Comparison of ENCODE assay signal across 16 cellular contexts in the genomic region with DNA sequence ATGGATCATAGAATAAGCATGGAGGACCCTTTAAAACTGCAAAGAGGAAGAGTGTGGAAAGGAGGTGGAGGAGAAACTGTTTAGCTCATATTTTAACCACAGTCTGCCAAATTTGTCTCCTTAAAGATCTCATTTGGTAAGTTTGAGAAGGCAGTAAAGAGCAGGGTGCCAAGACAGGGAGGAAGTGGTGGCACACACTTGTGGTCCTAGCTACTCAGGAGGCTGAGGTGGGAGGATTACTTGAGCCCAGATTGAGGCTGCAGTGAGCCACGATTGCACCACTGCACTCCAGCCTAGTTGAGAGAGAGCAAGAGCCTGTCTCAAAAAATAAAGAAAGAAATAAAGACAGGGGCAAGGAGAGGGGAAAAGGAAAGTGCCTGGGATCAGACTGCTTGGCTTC. TPM values are rescaled to one million over a fixed set of nuclear protein-coding genes. Genes with fewer than 3 reads are reported as not detected.
"Had no signal": no experiment of that assay in that cellular context is flagged by ENCODE, and none has a peak within 500 bp of the region (broad histone marks: within the 10 kb centered on the region; RNA-seq: fewer than 3 reads in every experiment).

No MANE protein-coding gene starts in this region.

- H2AFZ ChIP-seq: neural progenitor cell had no signal

- H3K4me2 ChIP-seq: neural progenitor cell had no signal

- H3K36me3 Mint-ChIP-seq: activated naive CD4-positive, alpha-beta T cell treated with anti-CD3 and anti-CD28 coated beads, Interleukin-2, amount 10 ng/mL, durations not matched to agents 7 days and 5 days; neural progenitor cell had no signal

- H3K9ac ChIP-seq: neural progenitor cell had no signal

- H3K27ac ChIP-seq: brain microvascular endothelial cell, neural progenitor cell, pancreas, tibial nerve had no signal

- H3K9me3 Mint-ChIP-seq: activated naive CD4-positive, alpha-beta T cell treated with anti-CD3 and anti-CD28 coated beads, Interleukin-2, amount 10 ng/mL, durations not matched to agents 7 days and 5 days; activated T-helper 17 cell treated with anti-CD3 and anti-CD28 coated beads, Interleukin-2, amount 50 U/mL, for 72 hours; dendritic cell treated with granulocyte-macrophage colony-stimulating factor and Interleukin-4, amounts not matched to agents 40 ng/mL and 50 ng/mL, for 4 days; endodermal cell; neural progenitor cell had no signal

- H3K27me3 ChIP-seq: brain microvascular endothelial cell, neural progenitor cell, pancreas had no signal

- DNase-seq: activated CD4-positive, alpha-beta T cell treated with anti-CD3 and anti-CD28 coated beads, Interleukin-2, amount 50 U/mL, for 48 hours; activated CD4-positive, CD25-positive, alpha-beta regulatory T cell; activated naive CD4-positive, alpha-beta T cell treated with anti-CD3 and anti-CD28 coated beads, Interleukin-2, amount 10 ng/mL, durations not matched to agents 7 days and 5 days; amniotic stem cell; brain microvascular endothelial cell; cerebellar nuclear complex; endodermal cell; hypothalamus; kidney glomerular epithelial cell; pancreas; retina; T-helper 17 cell had no signal

- ATAC-seq: activated T-helper 17 cell treated with anti-CD3 and anti-CD28 coated beads, Interleukin-2, amount 50 U/mL, for 72 hours; pancreas; T-helper 17 cell had no signal

- H3K4me1 Mint-ChIP-seq: endodermal cell, neural progenitor cell had no signal

- H3K4me3 Mint-ChIP-seq: activated naive CD4-positive, alpha-beta T cell treated with anti-CD3 and anti-CD28 coated beads, Interleukin-2, amount 10 ng/mL, durations not matched to agents 7 days and 5 days; activated T-helper 17 cell treated with anti-CD3 and anti-CD28 coated beads, Interleukin-2, amount 50 U/mL, for 72 hours; dendritic cell treated with granulocyte-macrophage colony-stimulating factor and Interleukin-4, amounts not matched to agents 40 ng/mL and 50 ng/mL, for 4 days; endodermal cell; neural progenitor cell; T-helper 17 cell had no signal

- H3K27ac Mint-ChIP-seq: activated naive CD4-positive, alpha-beta T cell treated with anti-CD3 and anti-CD28 coated beads, Interleukin-2, amount 10 ng/mL, durations not matched to agents 7 days and 5 days; activated T-helper 17 cell treated with anti-CD3 and anti-CD28 coated beads, Interleukin-2, amount 50 U/mL, for 72 hours; dendritic cell treated with granulocyte-macrophage colony-stimulating factor and Interleukin-4, amounts not matched to agents 40 ng/mL and 50 ng/mL, for 4 days; endodermal cell; neural progenitor cell; T-helper 17 cell had no signal

- H3K9me3 ChIP-seq: pancreas, tibial nerve had no signal

- H3K4me3 ChIP-seq: neural progenitor cell, pancreas, tibial nerve had no signal

- H3K4me1 ChIP-seq: neural progenitor cell, pancreas, tibial nerve had no signal

- H3K36me3 ChIP-seq: brain microvascular endothelial cell, neural progenitor cell, pancreas, tibial nerve had no signal

RNA-seq across cellular contexts. Expression of a gene that starts 39.9 kb away (rescaled TPM):
- total RNA-seq: activated T-helper 17 cell treated with anti-CD3 and anti-CD28 coated beads, Interleukin-2, amount 50 U/mL, for 72 hours; endodermal cell; T-helper 17 cell; tibial nerve had no signal
